ENCODE assay signal across 8 cellular contexts in genomic region chr3:9649791-9650521, GRCh38. TPM values are rescaled to one million over a fixed set of nuclear protein-coding genes. Genes with fewer than 3 reads are reported as not detected.
DNase-seq lines count a peak whose midpoint lies in the region; TF ChIP-seq lines count a peak whose summit lies in the region.

No MANE protein-coding gene starts in this region.

- WGBS in adrenal gland, 4 donors, result 11 to 18% (median 14%) methylated on average over 13 of the region's 13 CpGs
- 13 to 23% (median 19%) methylated on average over 13 of the region's 13 CpGs for WGBS in stomach, 5 donors

- TF ChIP-seq EP300 in stomach (IDR thresholded peaks at IDR 0.05), result no peak

- intact Hi-C loops in adrenal gland (cut with DNase I), result no loop called here
- intact Hi-C loops in stomach (cut with DNase I; ENCODE audit: low total_unique reads), result no loop called here

- H3K27ac ChIP-seq in adrenal gland (peak overlapping the region in 4 of 5 donors; percentile 38 to 84 (median 69)), stomach (peak overlapping the region; percentile 67 to 93 (median 86))

- H3K27me3 Mint-ChIP-seq in activated naive CD4-positive, alpha-beta T cell treated with anti-CD3 and anti-CD28 coated beads, Interleukin-2, amount 10 ng/mL, durations not matched to agents 7 days and 5 days, result no peaks in the 10 kb centered on the region

- H3K4me1 ChIP-seq in adrenal gland (replicated peaks in 1 of 2) (peaks cover 14 to 15% of the 10 kb centered on the region in 2 donors), stomach (peaks cover 13 to 39% (median 28%) of the 10 kb centered on the region in 4 donors)

- H3K27me3 ChIP-seq in adrenal gland (no peaks in the 10 kb centered on the region), stomach (no peaks in the 10 kb centered on the region)

- DNase-seq in activated naive CD4-positive, alpha-beta T cell treated with anti-CD3 and anti-CD28 coated beads, Interleukin-2, amount 10 ng/mL, durations not matched to agents 7 days and 5 days, result peak; percentile 38
- no peak for DNase-seq in activated naive CD4-positive, alpha-beta T cell (lab: John Stamatoyannopoulos, UW)
- peak; percentile 91 to 93 for DNase-seq in Kasumi-1 (lab: John Stamatoyannopoulos, UW)
- no peak for DNase-seq in adrenal gland
- DNase-seq in stomach, result no peak
- no peak for DNase-seq in stimulated activated CD8-positive, alpha-beta memory T cell treated with anti-CD3 and anti-CD28 coated beads, Interleukin-4, amount 100 ng/mL, for 48 hours
- no peak for DNase-seq in COLO668 (lab: John Stamatoyannopoulos, UW; ENCODE audit: unreplicated experiment)

- no peak for TF ChIP-seq POLR2A in adrenal gland (IDR thresholded peaks at IDR 0.05)
- no peak for TF ChIP-seq POLR2A in stomach (IDR thresholded peaks at IDR 0.05)

- H3K36me3 Mint-ChIP-seq in activated naive CD4-positive, alpha-beta T cell treated with anti-CD3 and anti-CD28 coated beads, Interleukin-2, amount 10 ng/mL, durations not matched to agents 7 days and 5 days, result peaks cover 34% of the 10 kb centered on the region

- CTCF ChIA-PET in activated naive CD4-positive, alpha-beta T cell treated with anti-CD3 and anti-CD28 coated beads, Interleukin-2, amount 10 ng/mL, durations not matched to agents 7 days and 5 days (lab: Charles Lee), result interaction anchor here (1.0 kb wide), 3 partner anchors 78 to 662 kb away, joined by 4 read pairs; no protein-coding TSS in a partner anchor

- H3K9me3 ChIP-seq in adrenal gland (replicated peaks in 1 of 3), result no peaks in the 10 kb centered on the region
- no peaks in the 10 kb centered on the region for H3K9me3 ChIP-seq in iPS-18c (ENCODE audit: control insufficient read depth, insufficient read depth, low read length)
- H3K9me3 ChIP-seq in stomach, result no peaks in the 10 kb centered on the region

- peaks cover 25% of the 10 kb centered on the region for H3K4me1 Mint-ChIP-seq in activated naive CD4-positive, alpha-beta T cell treated with anti-CD3 and anti-CD28 coated beads, Interleukin-2, amount 10 ng/mL, durations not matched to agents 7 days and 5 days

- H3K4me3 Mint-ChIP-seq in activated naive CD4-positive, alpha-beta T cell treated with anti-CD3 and anti-CD28 coated beads, Interleukin-2, amount 10 ng/mL, durations not matched to agents 7 days and 5 days, result peak overlapping the region; percentile 86

- no peaks in the 10 kb centered on the region for H3K9me3 Mint-ChIP-seq in activated naive CD4-positive, alpha-beta T cell treated with anti-CD3 and anti-CD28 coated beads, Interleukin-2, amount 10 ng/mL, durations not matched to agents 7 days and 5 days

- H3K4me3 ChIP-seq in adrenal gland, result peak overlapping the region; percentile 36 to 95 (median 94)
- peak overlapping the region; percentile 91 for H3K4me3 ChIP-seq in iPS-18c (ENCODE audit: insufficient read depth, low read depth, low read length)
- peak overlapping the region; percentile 89 to 100 (median 98) for H3K4me3 ChIP-seq in stomach

- TF ChIP-seq CTCF in adrenal gland (IDR thresholded peaks at IDR 0.05) (no peak), stomach (IDR thresholded peaks at IDR 0.05) (no peak)

- peak overlapping the region; percentile 95 for H3K27ac Mint-ChIP-seq in activated naive CD4-positive, alpha-beta T cell treated with anti-CD3 and anti-CD28 coated beads, Interleukin-2, amount 10 ng/mL, durations not matched to agents 7 days and 5 days

- H3K36me3 ChIP-seq in adrenal gland (replicated peaks in 1 of 2) (peaks cover 0 to 38% of the 10 kb centered on the region in 2 donors), stomach (peaks cover 28 to 42% (median 39%) of the 10 kb centered on the region in 4 donors)

RNA-seq across cellular contexts. Expression of gene MTMR14, which starts 0.7 kb away (rescaled TPM):
- total RNA-seq in adrenal gland (10 to 100 TPM; 34.2 to 73.0 (median 40.8) TPM), stomach (100 to 1,000 TPM in 1 of 5 donors, 10 to 100 TPM in 3, under 1 TPM in 1; 0.58 to 103 (median 35.2) TPM)
- polyA plus RNA-seq in adrenal gland (10 to 100 TPM; 26.9 to 54.1 (median 42.4) TPM), stomach (10 to 100 TPM; 18.6 to 30.7 (median 22.9) TPM)

RNA-seq across cellular contexts. Expression of gene CPNE9, which starts 53.7 kb away (rescaled TPM):
- total RNA-seq in adrenal gland, result 1 to 10 TPM in 4 of 8 donors, under 1 TPM in 3, not detected in 1; 0.26 to 2.1 (median 1.2) TPM
- 1 to 10 TPM; 1.6 to 9.2 (median 4.0) TPM for polyA plus RNA-seq in adrenal gland
- total RNA-seq in stomach, result not detected
- polyA plus RNA-seq in stomach, result under 1 TPM in 2 of 3 donors, not detected in 1; 0.10 to 0.19 TPM

Comparison
In these comparisons a context has a peak if more than half of its experiments do, and no peak if none do; other contexts are left out.
1. DNase-seq: peak in activated naive CD4-positive, alpha-beta T cell treated with anti-CD3 and anti-CD28 coated beads, Interleukin-2, amount 10 ng/mL, durations not matched to agents 7 days and 5 days (single experiment) and Kasumi-1 (2 of 2); none in activated naive CD4-positive, alpha-beta T cell (0 of 4), adrenal gland (0 of 7), stomach (single experiment), stimulated activated CD8-positive, alpha-beta memory T cell treated with anti-CD3 and anti-CD28 coated beads, Interleukin-4, amount 100 ng/mL, for 48 hours (single experiment) and COLO668 (single experiment).
2. Peak in every context shown above with its lines, with median percentiles within 50 percentile points of each other: H3K4me3 ChIP-seq.